ENCODE assay signal across 21 cellular contexts in the genomic region with DNA sequence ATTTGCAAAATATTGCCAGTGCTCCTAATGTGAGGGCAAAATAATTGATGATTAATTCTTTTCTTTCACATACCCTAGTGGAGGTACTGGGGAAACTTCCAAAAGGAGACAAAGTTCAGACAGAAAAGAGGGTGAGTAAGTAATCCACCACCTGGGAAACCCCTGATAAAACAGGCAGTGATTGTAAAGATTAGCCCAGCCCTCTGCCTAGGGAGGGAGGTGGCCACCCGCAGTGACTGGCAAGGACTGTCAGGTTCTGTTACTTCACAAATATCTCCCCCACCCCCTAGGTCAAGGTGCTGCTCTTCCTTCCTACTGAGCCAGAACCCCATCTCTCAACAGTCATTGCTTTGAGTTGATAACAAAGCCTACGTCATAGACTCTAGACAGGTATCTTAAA.
A peak's percentile ranks its signal among the peaks of the same experiment; 100 is the strongest.
DNase-seq lines count a peak whose midpoint lies in the region; ATAC-seq, FAIRE-seq and TF ChIP-seq lines count a peak whose summit lies in the region.
"Had no signal": no experiment of that assay in that cellular context is flagged by ENCODE, and none has a peak within 500 bp of the region (broad histone marks: within the 10 kb centered on the region; RNA-seq: fewer than 3 reads in every experiment).

No MANE protein-coding gene starts in this region.

- no peaks in the 10 kb centered on the region for H3K36me3 Mint-ChIP-seq in endodermal cell (ENCODE audit: low read depth)
- H3K36me3 Mint-ChIP-seq: CD4-positive, alpha-beta memory T cell had no signal

- 19% methylated on average over 2 of the region's 2 CpGs for WGBS in HepG2 (ENCODE audit: low lambda C conversion rate)
- WGBS in right lobe of liver (ENCODE audit: insufficient coverage, low coverage, low lambda C conversion rate, missing lambda C conversion rate) = 43% methylated on average over 2 of the region's 2 CpGs
- WGBS in endodermal cell (ENCODE audit: insufficient coverage in 1 of 2, insufficient read length in 1 of 2), 2 experiments = 76% methylated on average over 2 of the region's 2 CpGs; no CpG with 5 or more reads in 1 of the 2 experiments

- H3K27me3 Mint-ChIP-seq in endodermal cell (ENCODE audit: insufficient read depth) = peaks cover 3% of the 10 kb centered on the region

- BruUV-seq in HepG2 (replicated peaks; lab: Mats Ljungman, UMichigan) = no TSS peak

- in situ Hi-C loops in HepG2 (cut with HindIII; ENCODE audit: extremely low pct_ligation_motif_present, low pct_unique_long_range_greater_than_20kb) = no loop called here

- H3K4me1 ChIP-seq in HepG2 (ENCODE audit: insufficient read depth, low read length) = no peaks in the 10 kb centered on the region
- H3K4me1 ChIP-seq in right lobe of liver = no peaks in the 10 kb centered on the region
- peaks cover 12% of the 10 kb centered on the region for H3K4me1 ChIP-seq in endodermal cell (ENCODE audit: control insufficient read depth, insufficient read depth, low read length)
- H3K4me1 ChIP-seq: BLaER1 treated with 17β-estradiol and CSF1 and Interleukin-3, amounts not matched to agents 10 nM and 100 nM had no signal

- H4K20me1 ChIP-seq in HepG2 (ENCODE audit: insufficient read depth, low read length) = no peaks in the 10 kb centered on the region
- H4K20me1 ChIP-seq: BLaER1 treated with 17β-estradiol and CSF1 and Interleukin-3, amounts not matched to agents 10 nM and 100 nM had no signal

- intact Hi-C loops in HepG2 (cut with micrococcal nuclease; ENCODE audit: unreplicated experiment) (no loop called here), right lobe of liver (cut with DNase I) (no loop called here)

- no peak for DNase-seq in HepG2 (ENCODE audit: low spot score)
- DNase-seq in right lobe of liver = no peak
- DNase-seq in endodermal cell = peak; percentile 64
- peak; percentile 23 for DNase-seq in kidney tubule cell (ENCODE audit: low spot score)
- no peak for DNase-seq in SW 1271 (lab: John Stamatoyannopoulos, UW)
- no peak for DNase-seq in HuH-7 (ENCODE audit: low spot score)
- DNase-seq: 8988T; Caco-2; CD4-positive, alpha-beta memory T cell; DND-41; KG1; NCI-H1105; NCI-H146; NCI-H2081; NCI-H2171; NCI-H345; NCI-H524 treated with DMSO at 0.1 percent for 48 hours had no signal

- H3K27ac Mint-ChIP-seq in endodermal cell = no peak overlapping the region
- H3K27ac Mint-ChIP-seq: CD4-positive, alpha-beta memory T cell had no signal

- H3K4me1 Mint-ChIP-seq in endodermal cell = peaks cover 29% of the 10 kb centered on the region
- H3K4me1 Mint-ChIP-seq: CD4-positive, alpha-beta memory T cell had no signal

- H3K9me3 ChIP-seq in HepG2 (ENCODE audit: low read length) = no peaks in the 10 kb centered on the region
- no peaks in the 10 kb centered on the region for H3K9me3 ChIP-seq in right lobe of liver
- H3K9me3 ChIP-seq in endodermal cell (ENCODE audit: control insufficient read depth, low read length) = no peaks in the 10 kb centered on the region
- H3K9me3 ChIP-seq: BLaER1 treated with 17β-estradiol and CSF1 and Interleukin-3, amounts not matched to agents 10 nM and 100 nM; Caco-2 had no signal

- FAIRE-seq in HepG2 (lab: Jason Lieb, UNC) = no peak
- FAIRE-seq: GM12892, RCC 7860 had no signal

- H3K27me3 ChIP-seq in HepG2 (ENCODE audit: control insufficient read depth in 1 of 2, insufficient read depth in 2 of 2, low read length in 2 of 2) (no peaks in the 10 kb centered on the region; a peak in 1 of 5 replicates), right lobe of liver (no peaks in the 10 kb centered on the region), endodermal cell (ENCODE audit: control insufficient read depth, insufficient read depth, low read length, poor library complexity, severe bottlenecking) (no peaks in the 10 kb centered on the region)
- H3K27me3 ChIP-seq: BLaER1 treated with 17β-estradiol and CSF1 and Interleukin-3, amounts not matched to agents 10 nM and 100 nM had no signal

- no peak for TF ChIP-seq RAD21 in HepG2 (CRISPR knock-in tag; IDR thresholded peaks at IDR 0.05)

- no peak overlapping the region for H3K4me2 ChIP-seq in HepG2 (ENCODE audit: low read depth, low read length)
- H3K4me2 ChIP-seq: BLaER1 treated with 17β-estradiol and CSF1 and Interleukin-3, amounts not matched to agents 10 nM and 100 nM had no signal

- H3K4me3 ChIP-seq in HepG2 (replicated peaks in 1 of 3; ENCODE audit: insufficient read depth in 1 of 3, low read depth in 2 of 3, low read length in 3 of 3) (no peak overlapping the region), right lobe of liver (no peak overlapping the region), endodermal cell (ENCODE audit: low read length) (no peak overlapping the region)
- H3K4me3 ChIP-seq: BLaER1 treated with 17β-estradiol and CSF1 and Interleukin-3, amounts not matched to agents 10 nM and 100 nM had no signal

- H3K79me2 ChIP-seq in HepG2 (ENCODE audit: insufficient read depth, low read length) = no peaks in the 10 kb centered on the region

- CTCF ChIA-PET in HepG2 (lab: Yijun Ruan, JAX; ENCODE audit: low intra/inter-chr PET ratio, low total read pairs) = no interaction called here

- no peak for TF ChIP-seq POLR2A in HepG2 (IDR thresholded peaks at IDR 0.05; ENCODE audit: insufficient read depth in 1 of 2, low read depth in 2 of 2, low read length in 2 of 2)
- no peak for TF ChIP-seq POLR2A in right lobe of liver (IDR thresholded peaks at IDR 0.05)

- POLR2A ChIA-PET in HepG2 (lab: Yijun Ruan, JAX) = no interaction called here

- ATAC-seq in HepG2 (no peak), right lobe of liver (no peak), GM21786 (IDR thresholded peaks at IDR 0.05; ENCODE audit: unreplicated experiment) (no peak)

- H2AFZ ChIP-seq in HepG2 (ENCODE audit: low read length) = no peak overlapping the region

- TF ChIP-seq EP300 in HepG2 (IDR thresholded peaks at IDR 0.05; ENCODE audit: low read depth in 2 of 2, low read length in 2 of 2) (no peak), HepG2 (CRISPR knock-in tag; IDR thresholded peaks at IDR 0.05; ENCODE audit: borderline replicate concordance) (no peak)

- H3K9ac ChIP-seq in HepG2 (ENCODE audit: insufficient read depth, low read depth, low read length) = no peak overlapping the region
- H3K9ac ChIP-seq in endodermal cell (ENCODE audit: extremely low read depth, low read length, poor library complexity, severe bottlenecking) = no peak overlapping the region
- H3K9ac ChIP-seq: BLaER1 treated with 17β-estradiol and CSF1 and Interleukin-3, amounts not matched to agents 10 nM and 100 nM had no signal

- H3K36me3 ChIP-seq in HepG2 (replicated peaks in 1 of 2; ENCODE audit: control insufficient read depth in 1 of 2, insufficient read depth in 2 of 2, low read length in 2 of 2) = no peaks in the 10 kb centered on the region
- no peaks in the 10 kb centered on the region for H3K36me3 ChIP-seq in right lobe of liver
- no peaks in the 10 kb centered on the region for H3K36me3 ChIP-seq in endodermal cell (ENCODE audit: control insufficient read depth, insufficient read depth, low read length)
- H3K36me3 ChIP-seq: BLaER1 treated with 17β-estradiol and CSF1 and Interleukin-3, amounts not matched to agents 10 nM and 100 nM had no signal

- H3K27ac ChIP-seq in HepG2 (ENCODE audit: extremely low read length, insufficient read depth, low read length) = no peak overlapping the region
- H3K27ac ChIP-seq in right lobe of liver = no peak overlapping the region
- H3K27ac ChIP-seq in endodermal cell (ENCODE audit: low read depth, low read length) = no peak overlapping the region
- H3K27ac ChIP-seq: BLaER1 treated with 17β-estradiol and CSF1 and Interleukin-3, amounts not matched to agents 10 nM and 100 nM had no signal

- H3K4me3 Mint-ChIP-seq in endodermal cell = no peak overlapping the region
- H3K4me3 Mint-ChIP-seq: CD4-positive, alpha-beta memory T cell had no signal

- peaks cover 3% of the 10 kb centered on the region for H3K9me3 Mint-ChIP-seq in endodermal cell

- TF ChIP-seq CTCF in HepG2 (CRISPR knock-in tag; IDR thresholded peaks at IDR 0.05) (no peak), right lobe of liver (IDR thresholded peaks at IDR 0.05) (no peak), endodermal cell (conservative IDR thresholded peaks at IDR 0.05) (peak; percentile 15)

TF ChIP-seq in HepG2, 621 proteins besides CTCF, POLR2A, EP300 and RAD21:
- no peak for TF ChIP-seq ZNF780A (CRISPR knock-in tag; IDR thresholded peaks at IDR 0.05)
- peak; percentile 48; the same call in 1 of the 2 replicates for TF ChIP-seq CREB1 (IDR thresholded peaks at IDR 0.05)
- TF ChIP-seq CREB1 (CRISPR knock-in tag; IDR thresholded peaks at IDR 0.05) = no peak

Comparison
In these comparisons a context has a peak if more than half of its experiments do, and no peak if none do; other contexts are left out.
1. DNase-seq: peak in endodermal cell (single experiment) and kidney tubule cell (single experiment); none in HepG2 (single experiment), right lobe of liver (0 of 3), SW 1271 (0 of 2) and HuH-7 (single experiment).